ENCODE assay signal across 7 cellular contexts in genomic region chr12:120264086-120264485, GRCh38. TPM values are rescaled to one million over a fixed set of nuclear protein-coding genes. Genes with fewer than 3 reads are reported as not detected.
DNase-seq lines count a peak whose midpoint lies in the region; ATAC-seq and TF ChIP-seq lines count a peak whose summit lies in the region.

No MANE protein-coding gene starts in this region.

- peaks cover 12% of the 10 kb centered on the region; the same call in 1 of the 2 replicates for H4K20me1 ChIP-seq in PC-3 (ENCODE audit: low read length)

- POLR2A ChIA-PET in PC-3 (lab: Charles Lee; ENCODE audit: unreplicated experiment) = interaction anchor here (0.5 to 3.3 kb wide), 10 partner anchors 16 to 1319 kb away, joined by 3 to 73 read pairs (median 6); partner anchors contain the start of genes RNU4-2 and RPLP0

- no peak for DNase-seq in PC-3
- DNase-seq in cerebellar cortex (ENCODE audit: low spot score) = peak; percentile 38
- DNase-seq in right lobe of liver = peak in 1 of 3 donors; percentile 48
- DNase-seq in testis = peak; percentile 34
- DNase-seq in DMS153 (lab: John Stamatoyannopoulos, UW) = no peak
- no peak for DNase-seq in posterior vena cava (ENCODE audit: low spot score)

- H3K4me3 ChIP-seq in PC-3 (ENCODE audit: low read length) (peak overlapping the region; percentile 91), right lobe of liver (peak overlapping the region; percentile 87 to 90 (median 88)), testis (peak overlapping the region; percentile 94 to 95)

- BruUV-seq in PC-3 (replicated peaks; lab: Mats Ljungman, UMichigan) = TSS peak; percentile 31

- H3K27me3 ChIP-seq in PC-3 (ENCODE audit: low read length) = no peaks in the 10 kb centered on the region
- no peaks in the 10 kb centered on the region for H3K27me3 ChIP-seq in right lobe of liver
- no peaks in the 10 kb centered on the region for H3K27me3 ChIP-seq in testis

- TF ChIP-seq CTCF in PC-3 (conservative IDR thresholded peaks at IDR 0.05; ENCODE audit: low read depth, low read length) (no peak), right lobe of liver (IDR thresholded peaks at IDR 0.05) (no peak), testis (IDR thresholded peaks at IDR 0.05) (no peak)

- H3K27ac ChIP-seq in PC-3 (ENCODE audit: low read length) = peak overlapping the region; percentile 91
- peak overlapping the region; percentile 79 to 88 (median 79) for H3K27ac ChIP-seq in right lobe of liver
- H3K27ac ChIP-seq in testis = peak overlapping the region; percentile 94 to 95

- H3K4me2 ChIP-seq in PC-3 (ENCODE audit: low read length) = peak overlapping the region; percentile 96

- WGBS in right lobe of liver (ENCODE audit: insufficient coverage, low coverage, low lambda C conversion rate, missing lambda C conversion rate) = no CpG with 5 or more reads among the region's 6 CpGs
- WGBS in testis, 2 donors = 40 to 43% methylated on average over 1 to 6 of the region's 6 CpGs

- H3K9ac ChIP-seq in PC-3 (ENCODE audit: low read length) = peak overlapping the region; percentile 94

- H3F3A ChIP-seq in PC-3 (ENCODE audit: low read length, unreplicated experiment) = peaks cover 11% of the 10 kb centered on the region

- H2AFZ ChIP-seq in PC-3 (ENCODE audit: low read length) = no peak overlapping the region

- CTCF ChIA-PET in PC-3 (lab: Charles Lee) = interaction anchor here (0.7 to 6.5 kb wide), 3 partner anchors 26 to 35 kb away, joined by 3 to 142 read pairs (median 3); no protein-coding TSS in a partner anchor

- peaks cover 64% of the 10 kb centered on the region for H3K79me2 ChIP-seq in PC-3 (ENCODE audit: low read length)

- no peak for TF ChIP-seq POLR2A in right lobe of liver (IDR thresholded peaks at IDR 0.05)
- no peak for TF ChIP-seq POLR2A in testis (IDR thresholded peaks at IDR 0.05)

- H3K9me3 ChIP-seq in PC-3 (ENCODE audit: low read length) (no peaks in the 10 kb centered on the region), right lobe of liver (no peaks in the 10 kb centered on the region), testis (no peaks in the 10 kb centered on the region)

- no peaks in the 10 kb centered on the region for H3K9me2 ChIP-seq in PC-3 (replicated peaks; ENCODE audit: low read length)

- ATAC-seq in PC-3 (no peak), right lobe of liver (no peak), GM21786 (IDR thresholded peaks at IDR 0.05; ENCODE audit: unreplicated experiment) (no peak)

- intact Hi-C loops in PC-3 (cut with micrococcal nuclease) (loop anchor here (1.0 kb wide), 1 partner anchor 27 kb away; the partner anchor contains the start of gene RNU4-2), right lobe of liver (cut with DNase I) (loop anchor here in 1 of 2 donors (5.0 kb wide), 1 partner anchor 37 kb away; no protein-coding TSS in a partner anchor), testis (cut with DNase I; ENCODE audit: low total_unique reads) (no loop called here), posterior vena cava (cut with DNase I) (loop anchor here in 1 of 2 donors (2.0 kb wide), 1 partner anchor 35 kb away; no protein-coding TSS in a partner anchor)

- H3K4me1 ChIP-seq in PC-3 (ENCODE audit: insufficient read depth, low read length) (peaks cover 42% of the 10 kb centered on the region), right lobe of liver (peaks cover 0 to 26% (median 6%) of the 10 kb centered on the region in 4 donors), testis (peaks cover 44% of the 10 kb centered on the region)

- H3K36me3 ChIP-seq in PC-3 (ENCODE audit: low read depth, low read length) (peaks cover 32% of the 10 kb centered on the region), right lobe of liver (no peaks in the 10 kb centered on the region), testis (ENCODE audit: low read depth, missing control alignments) (no peaks in the 10 kb centered on the region)

RNA-seq across cellular contexts. Expression of gene PXN, which starts 1.4 kb away (rescaled TPM):
- total RNA-seq in PC-3 (2014; rRNA removed) = 313 and 413 TPM in 2 replicates
- total RNA-seq in right lobe of liver = 10 to 100 TPM; 15.1 to 32.6 (median 24.1) TPM
- 10 to 100 TPM; 81.8 to 84.9 TPM for total RNA-seq in testis
- 89.6 TPM for polyA plus RNA-seq in testis (ENCODE audit: insufficient read depth, low read depth, low replicate concordance)
- 100 to 1,000 TPM; 110 to 113 TPM for total RNA-seq in posterior vena cava

RNA-seq across cellular contexts. Expression of gene RNU4-2, which starts 27.6 kb away (rescaled TPM):
- total RNA-seq in PC-3 (2014; rRNA removed) (under 0.01 TPM in 2 replicates), right lobe of liver (1,000 to 10,000 TPM in 4 of 6 experiments, under 1 TPM in 2; under 0.01 to 8,070 (median 3,211) TPM), testis (under 1 TPM; under 0.01 TPM), posterior vena cava (over 10,000 TPM; 46,106 to 62,268 TPM)
- polyA plus RNA-seq in testis (ENCODE audit: insufficient read depth, low read depth, low replicate concordance) = not detected

RNA-seq across cellular contexts. Expression of gene RNU4-1, which starts 29.0 kb away (rescaled TPM):
- total RNA-seq in PC-3 (2014; rRNA removed) (under 0.01 TPM in 2 replicates), right lobe of liver (1,000 to 10,000 TPM in 4 of 6 experiments, under 1 TPM in 1, not detected in 1; under 0.01 to 2,710 (median 2,128) TPM), testis (under 1 TPM; under 0.01 TPM), posterior vena cava (1,000 to 10,000 TPM; 4,532 to 5,081 TPM)
- not detected for polyA plus RNA-seq in testis (ENCODE audit: insufficient read depth, low read depth, low replicate concordance)

RNA-seq across cellular contexts. Expression of gene SIRT4, which starts 38.0 kb away (rescaled TPM):
- total RNA-seq in PC-3 (2014; rRNA removed) (0.98 and 1.9 TPM in 2 replicates), right lobe of liver (1 to 10 TPM in 5 of 6 experiments, under 1 TPM in 1; 0.56 to 4.1 (median 3.0) TPM), testis (1 to 10 TPM; 3.3 to 5.0 TPM), posterior vena cava (under 1 TPM; 0.69 to 0.71 TPM)
- 10.0 TPM for polyA plus RNA-seq in testis (ENCODE audit: insufficient read depth, low read depth, low replicate concordance)

Comparison
In these comparisons a context has a peak if more than half of its experiments do, and no peak if none do; other contexts are left out.
1. DNase-seq: peak in cerebellar cortex (single experiment) and testis (single experiment); none in PC-3 (single experiment), DMS153 (single experiment) and posterior vena cava (single experiment).
2. RNA of gene RNU4-2, which starts 27.6 kb away (total RNA-seq): 46,106 to 62,268 TPM in posterior vena cava; under 0.01 to 8,070 TPM in right lobe of liver, under 0.01 TPM in PC-3 and under 0.01 TPM in testis; every median in the first group is over 4 times any median in the second.
3. Peak in every context shown above with its lines, with median percentiles within 50 percentile points of each other: H3K27ac ChIP-seq and H3K4me3 ChIP-seq.